Comparison of ENCODE assay signal across 34 cellular contexts in genomic region chr2:153320892-153321291, GRCh38.
"Had no signal": no experiment of that assay in that cellular context is flagged by ENCODE, and none has a peak within 500 bp of the region (broad histone marks: within the 10 kb centered on the region; RNA-seq: fewer than 3 reads in every experiment).

No MANE protein-coding gene starts in this region.

- H3K9me3 ChIP-seq: adrenal gland, body of pancreas had no signal

- H3K4me3 ChIP-seq: adrenal gland, body of pancreas, breast epithelium had no signal

- H3K27ac ChIP-seq: adrenal gland, body of pancreas, brain microvascular endothelial cell, breast epithelium, VCaP had no signal

- H3K36me3 ChIP-seq: adrenal gland, brain microvascular endothelial cell, breast epithelium had no signal

- FAIRE-seq: astrocyte, TTC549 had no signal

- H3K4me1 ChIP-seq: adrenal gland, body of pancreas, breast epithelium had no signal

- DNase-seq: activated B cell treated with CpG ODN at 0.5 μM for 24 hours; activated CD4-positive, alpha-beta memory T cell treated with anti-CD3 and anti-CD28 coated beads for 36 hours; activated CD4-positive, alpha-beta T cell treated with anti-CD3 and anti-CD28 coated beads for 4 hours; activated CD4-positive, alpha-beta T cell treated with anti-CD3 and anti-CD28 coated beads, Interleukin-2, amount 10 ng/mL, durations not matched to agents 24 days and 14 days; activated CD4-positive, alpha-beta T cell treated with anti-CD3 and anti-CD28 coated beads, Interleukin-2, amount 50 U/mL, for 1 hour; activated CD4-positive, alpha-beta T cell treated with anti-CD3 and anti-CD28 coated beads, Interleukin-2, amount 50 U/mL, for 4 hours; activated CD4-positive, CD25-positive, alpha-beta regulatory T cell treated with anti-CD3 and anti-CD28 coated beads, Interleukin-2, amount 50 U/mL, for 72 hours; activated CD8-positive, alpha-beta memory T cell treated with anti-CD3 and anti-CD28 coated beads, Interleukin-2, amount 50 U/mL, for 4 hours; activated CD8-positive, alpha-beta T cell treated with anti-CD3 and anti-CD28 coated beads for 36 hours; activated effector memory CD4-positive, alpha-beta T cell treated with anti-CD3 and anti-CD28 coated beads, Interleukin-2, amount 50 U/mL, for 16 hours; activated gamma-delta T cell treated with Interleukin-2 at 50 U/mL for 16 hours; activated naive CD4-positive, alpha-beta T cell; activated naive CD4-positive, alpha-beta T cell treated with anti-CD3 and anti-CD28 coated beads for 36 hours; activated naive CD4-positive, alpha-beta T cell treated with anti-CD3 and anti-CD28 coated beads, Interleukin-2, amount 50 U/mL, for 16 hours; activated naive CD8-positive, alpha-beta T cell treated with anti-CD3 and anti-CD28 coated beads for 36 hours; activated T-cell treated with anti-CD3 and anti-CD28 coated beads for 4 hours; activated T-cell treated with anti-CD3 and anti-CD28 coated beads, Interleukin-2, amount 50 U/mL, for 1 hour; activated T-cell treated with anti-CD3 and anti-CD28 coated beads, Interleukin-2, amount 50 U/mL, for 4 hours; activated T-cell treated with anti-CD3 and anti-CD28 coated beads, Interleukin-2, amount 50 U/mL, for 72 hours; adrenal gland; amniotic stem cell; aorta; body of pancreas; brain microvascular endothelial cell; central memory CD4-positive, alpha-beta T cell; T-helper 1 cell; T-helper 2 cell; T-helper 9 cell had no signal

- H3K27me3 ChIP-seq: adrenal gland, body of pancreas, brain microvascular endothelial cell, breast epithelium had no signal

- ATAC-seq: activated CD8-positive, alpha-beta T cell treated with anti-CD3 and anti-CD28 coated beads for 36 hours; activated naive CD4-positive, alpha-beta T cell treated with anti-CD3 and anti-CD28 coated beads, Interleukin-2, amount 50 U/mL, for 72 hours; activated T-cell treated with anti-CD3 and anti-CD28 coated beads, Interleukin-2, amount 50 U/mL, for 4 hours; activated T-cell treated with anti-CD3 and anti-CD28 coated beads, Interleukin-2, amount 50 U/mL, for 72 hours; activated T-helper 17 cell treated with anti-CD3 and anti-CD28 coated beads, Interleukin-2, amount 50 U/mL, for 72 hours; body of pancreas had no signal
